In genomic region chr17:2595736-2596135, GRCh38 we compare ENCODE assay signal across 8 cellular contexts. TPM values are rescaled to one million over a fixed set of nuclear protein-coding genes. Genes with fewer than 3 reads are reported as not detected.
DNase-seq lines count a peak whose midpoint lies in the region; ATAC-seq, FAIRE-seq and TF ChIP-seq lines count a peak whose summit lies in the region.

No MANE protein-coding gene starts in this region.

- intact Hi-C loops in esophagus squamous epithelium (cut with DNase I): no loop called here
- intact Hi-C loops in gastrocnemius medialis (cut with DNase I; ENCODE audit: low total_unique reads): loop anchor here (10.0 kb wide), 1 partner anchor 191 kb away; the partner anchor contains the start of gene MNT

- H3K27ac ChIP-seq in Peyer's patch (no peak overlapping the region), esophagus squamous epithelium (peak overlapping the region in 3 of 4 donors; percentile 3 to 100 (median 96)), gastrocnemius medialis (peak overlapping the region; percentile 97 to 100 (median 98))

- no peak for TF ChIP-seq CTCF in Peyer's patch (IDR thresholded peaks at IDR 0.05)
- TF ChIP-seq CTCF in esophagus squamous epithelium (IDR thresholded peaks at IDR 0.05): no peak
- TF ChIP-seq CTCF in gastrocnemius medialis (IDR thresholded peaks at IDR 0.05 in 4 of 5, conservative IDR thresholded peaks at IDR 0.05 in 1 of 5): no peak

- TF ChIP-seq POLR2A in Peyer's patch (IDR thresholded peaks at IDR 0.05) (no peak), esophagus squamous epithelium (IDR thresholded peaks at IDR 0.05) (no peak), gastrocnemius medialis (IDR thresholded peaks at IDR 0.05) (no peak), GM18505 (IDR thresholded peaks at IDR 0.05; ENCODE audit: borderline replicate concordance, extremely low read depth, insufficient read depth, insufficient read length) (no peak)

- H3K4me1 ChIP-seq in Peyer's patch (peaks cover 0 to 44% (median 7%) of the 10 kb centered on the region in 4 donors), esophagus squamous epithelium (peaks cover 15 to 69% (median 32%) of the 10 kb centered on the region in 3 donors), gastrocnemius medialis (peaks cover 41 to 59% of the 10 kb centered on the region in 2 donors)

- WGBS in esophagus squamous epithelium, 2 donors: 9 to 10% methylated on average over 4 of the region's 4 CpGs

- H3K4me3 ChIP-seq in Peyer's patch (peak overlapping the region in 3 of 4 donors; percentile 93 to 99 (median 96)), esophagus squamous epithelium (peak overlapping the region in 3 of 4 donors; percentile 91 to 97 (median 95)), gastrocnemius medialis (peak overlapping the region; percentile 91 to 99 (median 97))

- DNase-seq in GM19239 (ENCODE audit: insufficient read length, low spot score): no peak
- DNase-seq in Peyer's patch: no peak
- no peak for DNase-seq in esophagus squamous epithelium (lab: John Stamatoyannopoulos, UW)
- no peak for DNase-seq in gastrocnemius medialis
- DNase-seq in DMS 273 (lab: John Stamatoyannopoulos, UW; ENCODE audit: unreplicated experiment): no peak

- peak; percentile 68 for FAIRE-seq in GM19239 (lab: Jason Lieb, UNC)

- in situ Hi-C loops in gastrocnemius medialis (cut with MboI; ENCODE audit: low sequenced_read_pairs in 4 of 4): loop anchor here in 2 of 4 donors (10.0 kb wide), 2 partner anchors 79 to 119 kb away; partner anchors contain the start of gene CLUH (in 2 of the 2)

- H3K36me3 ChIP-seq in Peyer's patch (no peaks in the 10 kb centered on the region), esophagus squamous epithelium (no peaks in the 10 kb centered on the region), gastrocnemius medialis (no peaks in the 10 kb centered on the region)

- H3K27me3 ChIP-seq in Peyer's patch (no peaks in the 10 kb centered on the region), esophagus squamous epithelium (no peaks in the 10 kb centered on the region), gastrocnemius medialis (no peaks in the 10 kb centered on the region)

- no peak for ATAC-seq in gastrocnemius medialis
- no peak for ATAC-seq in GM18505 (IDR thresholded peaks at IDR 0.05; ENCODE audit: unreplicated experiment)
- ATAC-seq in HG03097 (IDR thresholded peaks at IDR 0.05; ENCODE audit: low FRiP score, unreplicated experiment): no peak
- ATAC-seq in HG03139 (IDR thresholded peaks at IDR 0.05; ENCODE audit: unreplicated experiment): no peak

- H3K9me3 ChIP-seq in Peyer's patch: no peaks in the 10 kb centered on the region
- no peaks in the 10 kb centered on the region for H3K9me3 ChIP-seq in esophagus squamous epithelium
- H3K9me3 ChIP-seq in gastrocnemius medialis: no peaks in the 10 kb centered on the region

RNA-seq across cellular contexts. Expression of gene PAFAH1B1, which starts 2.3 kb away (rescaled TPM):
- total RNA-seq in Peyer's patch (100 to 1,000 TPM; 131 to 281 (median 141) TPM), esophagus squamous epithelium (10 to 100 TPM; 33.4 to 91.6 (median 78.8) TPM), gastrocnemius medialis (100 to 1,000 TPM in 3 of 4 donors, 10 to 100 TPM in 1; 99.2 to 106 (median 105) TPM)

Comparison
In these comparisons a context has a peak if more than half of its experiments do, and no peak if none do; other contexts are left out.
1. H3K27ac ChIP-seq: peak in esophagus squamous epithelium (3 of 4) and gastrocnemius medialis (4 of 4); none in Peyer's patch (0 of 4).
2. Peak in every context shown above with its lines, with median percentiles within 50 percentile points of each other: H3K4me3 ChIP-seq.